8 cellular contexts compared by ENCODE assay signal in the genomic region with DNA sequence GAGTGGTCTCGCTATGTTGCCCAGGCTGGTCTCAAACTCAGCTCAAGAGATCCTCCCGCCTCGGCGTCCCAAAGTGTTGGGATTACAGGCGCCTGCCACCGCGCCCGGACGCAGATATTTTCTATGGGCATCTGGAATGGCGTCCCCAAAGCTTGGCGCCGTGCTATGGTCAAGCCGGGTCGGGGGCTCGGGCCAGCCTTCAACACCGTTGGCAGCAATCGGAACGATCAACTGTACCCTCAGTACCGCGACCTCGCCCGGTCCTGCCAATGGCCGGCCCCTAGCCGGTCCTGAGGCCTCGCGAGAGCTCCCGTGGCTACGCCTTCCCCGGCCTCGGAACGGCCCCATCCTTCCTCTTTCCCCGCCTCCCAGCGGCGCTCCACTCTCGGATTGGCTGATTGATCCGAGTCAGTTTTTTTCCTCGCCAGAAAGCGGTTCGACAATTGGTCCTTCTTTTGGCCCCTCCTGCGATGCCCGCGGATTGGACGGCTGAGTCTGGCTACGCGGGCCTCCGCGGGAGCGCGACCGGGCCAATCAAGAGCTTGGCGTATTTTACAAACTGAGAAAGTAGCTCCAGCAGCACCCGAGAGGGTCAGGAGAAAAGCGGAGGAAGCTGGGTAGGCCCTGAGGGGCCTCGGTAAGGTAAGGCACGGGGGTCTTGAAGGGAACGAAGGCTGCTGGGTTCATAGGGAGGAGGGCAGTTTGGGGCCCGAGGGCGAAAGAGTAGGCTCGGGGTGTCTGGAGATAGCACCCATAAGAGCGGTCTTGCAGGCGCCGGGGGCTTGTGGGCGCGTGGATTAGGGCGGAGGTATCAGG. TPM values are rescaled to one million over a fixed set of nuclear protein-coding genes. Genes with fewer than 3 reads are reported as not detected.
DNase-seq lines count a peak whose midpoint lies in the region; ATAC-seq and TF ChIP-seq lines count a peak whose summit lies in the region.

A gene with protein sequence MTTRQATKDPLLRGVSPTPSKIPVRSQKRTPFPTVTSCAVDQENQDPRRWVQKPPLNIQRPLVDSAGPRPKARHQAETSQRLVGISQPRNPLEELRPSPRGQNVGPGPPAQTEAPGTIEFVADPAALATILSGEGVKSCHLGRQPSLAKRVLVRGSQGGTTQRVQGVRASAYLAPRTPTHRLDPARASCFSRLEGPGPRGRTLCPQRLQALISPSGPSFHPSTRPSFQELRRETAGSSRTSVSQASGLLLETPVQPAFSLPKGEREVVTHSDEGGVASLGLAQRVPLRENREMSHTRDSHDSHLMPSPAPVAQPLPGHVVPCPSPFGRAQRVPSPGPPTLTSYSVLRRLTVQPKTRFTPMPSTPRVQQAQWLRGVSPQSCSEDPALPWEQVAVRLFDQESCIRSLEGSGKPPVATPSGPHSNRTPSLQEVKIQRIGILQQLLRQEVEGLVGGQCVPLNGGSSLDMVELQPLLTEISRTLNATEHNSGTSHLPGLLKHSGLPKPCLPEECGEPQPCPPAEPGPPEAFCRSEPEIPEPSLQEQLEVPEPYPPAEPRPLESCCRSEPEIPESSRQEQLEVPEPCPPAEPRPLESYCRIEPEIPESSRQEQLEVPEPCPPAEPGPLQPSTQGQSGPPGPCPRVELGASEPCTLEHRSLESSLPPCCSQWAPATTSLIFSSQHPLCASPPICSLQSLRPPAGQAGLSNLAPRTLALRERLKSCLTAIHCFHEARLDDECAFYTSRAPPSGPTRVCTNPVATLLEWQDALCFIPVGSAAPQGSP (plus strand): TSS at position 548 of the 816 bp plus-strand sequence. CDS start 354 bp downstream, outside the sequence.

- H3K4me1 Mint-ChIP-seq in activated CD8-positive, alpha-beta T cell treated with anti-CD3 and anti-CD28 coated beads, Interleukin-2, amount 10 ng/mL, durations not matched to agents 7 days and 5 days (ENCODE audit: low read depth): peaks cover 32% of the 10 kb centered on the region

- H3K27me3 Mint-ChIP-seq in activated CD8-positive, alpha-beta T cell treated with anti-CD3 and anti-CD28 coated beads, Interleukin-2, amount 10 ng/mL, durations not matched to agents 7 days and 5 days (ENCODE audit: low read depth): peaks cover 2% of the 10 kb centered on the region

- peak within 1 kb of the TSS; percentile 99 for H3K27ac Mint-ChIP-seq in activated CD8-positive, alpha-beta T cell treated with anti-CD3 and anti-CD28 coated beads, Interleukin-2, amount 10 ng/mL, durations not matched to agents 7 days and 5 days

- CTCF ChIA-PET in activated CD8-positive, alpha-beta T cell treated with anti-CD3 and anti-CD28 coated beads, Interleukin-2, amount 10 ng/mL, durations not matched to agents 7 days and 5 days (lab: Charles Lee): interaction anchor here (0.5 to 6.4 kb wide), 16 partner anchors 9 to 259 kb away, joined by 3 to 43 read pairs (median 5); a partner anchor contains a TSS

- peak within 1 kb of the TSS; percentile 100 for H3K4me3 Mint-ChIP-seq in activated CD8-positive, alpha-beta T cell treated with anti-CD3 and anti-CD28 coated beads, Interleukin-2, amount 10 ng/mL, durations not matched to agents 7 days and 5 days

- DNase-seq in COLO668 (lab: John Stamatoyannopoulos, UW; ENCODE audit: unreplicated experiment) (peak; percentile 94), GM20000 (ENCODE audit: low spot score) (peak; percentile 98), HS-5 (ENCODE audit: low read depth) (peak; percentile 94), NK-92 (lab: John Stamatoyannopoulos, UW; ENCODE audit: unreplicated experiment) (peak; percentile 64), lung microvascular endothelial cell (ENCODE audit: low read depth in 2 of 2) (peak; percentile 99)
- DNase-seq in activated CD8-positive, alpha-beta T cell treated with anti-CD3 and anti-CD28 coated beads, Interleukin-2, amount 10 ng/mL, durations not matched to agents 7 days and 5 days: peak; percentile 99
- peak; percentile 96 for DNase-seq in effector CD8-positive, alpha-beta T cell (lab: John Stamatoyannopoulos, UW)
- peak; percentile 86 to 95 (median 94) for DNase-seq in stimulated activated CD4-positive, alpha-beta T cell treated with anti-CD3 and anti-CD28 coated beads, TNF-alpha, amount 100 ng/mL, for 4 hours (ENCODE audit: low read depth in 3 of 3)

- POLR2A ChIA-PET in activated CD8-positive, alpha-beta T cell treated with anti-CD3 and anti-CD28 coated beads, Interleukin-2, amount 10 ng/mL, durations not matched to agents 7 days and 5 days (lab: Charles Lee): interaction anchor here (0.5 to 3.1 kb wide), 23 partner anchors 9 to 472 kb away, joined by 3 to 22 read pairs (median 4); a partner anchor contains a TSS

- no peak for TF ChIP-seq CTCF in GM20000 (IDR thresholded peaks at IDR 0.05; ENCODE audit: extremely low read depth, missing control alignments)

- H3K9me3 Mint-ChIP-seq in activated CD8-positive, alpha-beta T cell treated with anti-CD3 and anti-CD28 coated beads, Interleukin-2, amount 10 ng/mL, durations not matched to agents 7 days and 5 days (ENCODE audit: insufficient read depth): no peaks in the 10 kb centered on the region

- ATAC-seq in activated CD8-positive, alpha-beta T cell treated with anti-CD3 and anti-CD28 coated beads, Interleukin-2, amount 10 ng/mL, durations not matched to agents 7 days and 5 days: peak; percentile 99

- H3K36me3 Mint-ChIP-seq in activated CD8-positive, alpha-beta T cell treated with anti-CD3 and anti-CD28 coated beads, Interleukin-2, amount 10 ng/mL, durations not matched to agents 7 days and 5 days (ENCODE audit: low read depth): peaks cover 40% of the 10 kb centered on the region

RNA-seq across cellular contexts. Expression of the gene that starts here (rescaled TPM):
- total RNA-seq in activated CD8-positive, alpha-beta T cell treated with anti-CD3 and anti-CD28 coated beads, Interleukin-2, amount 10 ng/mL, durations not matched to agents 7 days and 5 days: 100 to 1,000 TPM; 107 to 111 TPM
- total RNA-seq in lung microvascular endothelial cell: 1.6 and 8.9 TPM in 2 replicates

Comparison
In these comparisons a context has a peak if more than half of its experiments do, and no peak if none do; other contexts are left out.
1. Peak in every context shown above with its lines: DNase-seq and ATAC-seq.
2. RNA of the gene that starts here (total RNA-seq): 107 to 111 TPM in activated CD8-positive, alpha-beta T cell treated with anti-CD3 and anti-CD28 coated beads, Interleukin-2, amount 10 ng/mL, durations not matched to agents 7 days and 5 days; 1.6 to 8.9 TPM in lung microvascular endothelial cell; every median in the first group is over 10 times any median in the second.